ENCODE assay signal across 1 cellular context in genomic region chr1:232950197-232950918, GRCh38.
TF ChIP-seq lines count a peak whose summit lies in the region.

Gene NTPCR (plus strand): TSS chr1:232950611. CDS start chr1:232950711, 100 bp downstream.

TF ChIP-seq in K562, 482 proteins besides CTCF, POLR2A, EP300 and RAD21 (continued from another document and continues in another):
- TF ChIP-seq KAT2B (IDR thresholded peaks at IDR 0.05; ENCODE audit: low read depth, low read length): no peak
- no peak for TF ChIP-seq ZFPM2 (CRISPR knock-in tag; IDR thresholded peaks at IDR 0.05)
- no peak for TF ChIP-seq NR2F6 (CRISPR knock-in tag; IDR thresholded peaks at IDR 0.05)
- no peak for TF ChIP-seq POLR3G (IDR thresholded peaks at IDR 0.05; ENCODE audit: extremely low read depth, insufficient read length, insufficient replicate concordance)
- TF ChIP-seq HNRNPL (IDR thresholded peaks at IDR 0.05; ENCODE audit: low read depth, low read length): no peak
- TF ChIP-seq HDAC2 (IDR thresholded peaks at IDR 0.05): no peak
- no peak for TF ChIP-seq ZNF124 (CRISPR knock-in tag; IDR thresholded peaks at IDR 0.05)
- TF ChIP-seq ZNF518B (CRISPR knock-in tag; IDR thresholded peaks at IDR 0.05): no peak
- TF ChIP-seq ESRRA (IDR thresholded peaks at IDR 0.05; ENCODE audit: borderline replicate concordance, low read depth): no peak
- 0 out of 2 replicates have a peak, but pooled peaks have one; percentile 14 for TF ChIP-seq KLF13 (tag; IDR thresholded peaks at IDR 0.05; ENCODE audit: borderline replicate concordance, low read depth)
- peak; percentile 61; the same call in 1 of the 2 replicates for TF ChIP-seq ZBTB2 (IDR thresholded peaks at IDR 0.05)
- TF ChIP-seq NCOA2 (IDR thresholded peaks at IDR 0.05; ENCODE audit: partially characterized antibody in 2 of 2): no peak
- no peak; the same call in 1 of the 2 replicates for TF ChIP-seq ZNF707 (CRISPR knock-in tag; conservative IDR thresholded peaks at IDR 0.05)
- no peak for TF ChIP-seq MAFK (IDR thresholded peaks at IDR 0.05; ENCODE audit: low read length)
- no peak for TF ChIP-seq ZNF197 (CRISPR knock-in tag; IDR thresholded peaks at IDR 0.05; ENCODE audit: low read depth)
- no peak for TF ChIP-seq ZNF318 (IDR thresholded peaks at IDR 0.05; ENCODE audit: borderline replicate concordance in 1 of 2, low read depth in 1 of 2)
- TF ChIP-seq PHB2 (IDR thresholded peaks at IDR 0.05; ENCODE audit: low read depth): no peak
- no peak for TF ChIP-seq ZFP30 (CRISPR knock-in tag; IDR thresholded peaks at IDR 0.05; ENCODE audit: borderline replicate concordance)
- peak; percentile 68; the same call in 1 of the 2 replicates for TF ChIP-seq LCOR (CRISPR knock-in tag; IDR thresholded peaks at IDR 0.05)
- TF ChIP-seq SRF (CRISPR knock-in tag; IDR thresholded peaks at IDR 0.05): peak in 1 of 2 experiments; percentile 62; a peak in 2 of 4 replicates
- TF ChIP-seq CSDE1 (IDR thresholded peaks at IDR 0.05): no peak
- TF ChIP-seq GABPB2 (CRISPR knock-in tag; conservative IDR thresholded peaks at IDR 0.05): no peak
- no peak for TF ChIP-seq BCOR (IDR thresholded peaks at IDR 0.05)
- TF ChIP-seq IRF9 (tag; IDR thresholded peaks at IDR 0.05): no peak
- TF ChIP-seq ZBTB40 (IDR thresholded peaks at IDR 0.05): peak; percentile 78
- TF ChIP-seq ZBTB40 (CRISPR knock-in tag; IDR thresholded peaks at IDR 0.05): no peak
- TF ChIP-seq TCF3 (CRISPR knock-in tag; IDR thresholded peaks at IDR 0.05): no peak
- no peak for TF ChIP-seq NFYB (IDR thresholded peaks at IDR 0.05; ENCODE audit: extremely low read depth, insufficient read length)
- no peak for TF ChIP-seq THRA (IDR thresholded peaks at IDR 0.05)
